ENCODE assay signal across 1 cellular context in genomic region chr14:105889666-105890473, GRCh38.
TF ChIP-seq lines count a peak whose summit lies in the region.

No MANE protein-coding gene starts in this region.

TF ChIP-seq in HepG2, 621 proteins besides CTCF, POLR2A, EP300 and RAD21 (continued from another document):
- TF ChIP-seq ZBTB43 (CRISPR knock-in tag; conservative IDR thresholded peaks at IDR 0.05) (no peak), ZFAT (CRISPR knock-in tag; conservative IDR thresholded peaks at IDR 0.05) (no peak), EED (CRISPR knock-in tag; IDR thresholded peaks at IDR 0.05) (no peak)
